Comparison of ENCODE assay signal across 17 cellular contexts in the genomic region with DNA sequence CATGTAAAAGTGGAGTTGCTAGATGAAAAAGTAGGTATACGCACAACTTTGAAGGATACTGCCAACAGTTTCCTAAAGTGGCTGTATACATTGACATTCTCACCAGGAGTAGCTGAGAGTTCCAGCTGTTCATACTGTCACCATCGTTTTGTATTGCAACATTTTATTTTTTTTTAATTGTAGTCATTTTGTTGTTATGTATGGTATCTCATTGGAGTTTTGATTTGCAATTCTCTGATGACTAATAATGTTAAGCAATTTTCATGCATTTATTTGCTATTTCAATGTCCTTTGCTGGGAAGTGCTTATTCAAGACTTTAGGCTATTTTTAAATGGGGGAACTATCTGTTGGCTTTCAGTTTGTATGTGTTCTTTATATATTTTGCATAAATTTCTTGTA.
A peak's percentile ranks its signal among the peaks of the same experiment; 100 is the strongest.
DNase-seq lines count a peak whose midpoint lies in the region; ATAC-seq, FAIRE-seq and TF ChIP-seq lines count a peak whose summit lies in the region.
"Had no signal": no experiment of that assay in that cellular context is flagged by ENCODE, and none has a peak within 500 bp of the region (broad histone marks: within the 10 kb centered on the region; RNA-seq: fewer than 3 reads in every experiment).

No MANE protein-coding gene starts in this region.

- WGBS in A549 (ENCODE audit: missing lambda C conversion rate): 63% methylated on average over 2 of the region's 2 CpGs

- CTCF ChIA-PET in A549 (lab: Yijun Ruan, JAX): interaction anchor here (0.9 to 1.3 kb wide), 2 partner anchors 272 to 273 kb away, joined by 3 read pairs; no protein-coding TSS in a partner anchor

- ATAC-seq in A549: no peak
- ATAC-seq: mucosa of descending colon, right cardiac atrium had no signal

- FAIRE-seq in A549 (lab: Jason Lieb, UNC): peak; percentile 32

- H3K4me3 ChIP-seq in A549 (no peak overlapping the region), fibroblast of the aortic adventitia (ENCODE audit: low read depth, low read length) (no peak overlapping the region)
- H3K4me3 ChIP-seq: left ventricle myocardium inferior, mucosa of descending colon had no signal

- no peak for TF ChIP-seq RAD21 in A549 (conservative IDR thresholded peaks at IDR 0.05 in 1 of 2, IDR thresholded peaks at IDR 0.05 in 1 of 2)

- no peak for TF ChIP-seq POLR2A in A549 (IDR thresholded peaks at IDR 0.05; ENCODE audit: low read length)

- POLR2A ChIA-PET in A549 (lab: Yijun Ruan, JAX): no interaction called here

- H3K9me3 ChIP-seq in A549: no peaks in the 10 kb centered on the region
- H3K9me3 ChIP-seq: left ventricle myocardium inferior, mucosa of descending colon had no signal

- H3K4me2 ChIP-seq in A549: peak overlapping the region; percentile 1; the same call in 1 of the 3 replicates
- H3K4me2 ChIP-seq: KMS-11 had no signal

- no peak overlapping the region for H3K27ac ChIP-seq in A549
- H3K27ac ChIP-seq: KMS-11, left ventricle myocardium inferior had no signal

- TF ChIP-seq CTCF in A549 (IDR thresholded peaks at IDR 0.05) (no peak), fibroblast of the aortic adventitia (IDR thresholded peaks at IDR 0.05; ENCODE audit: insufficient read depth, low read length) (no peak)

- no peak for DNase-seq in A549 (ENCODE audit: low read depth in 1 of 2, low spot score in 1 of 2)
- DNase-seq in ELR (ENCODE audit: low read depth): peak; percentile 72
- peak; percentile 84 for DNase-seq in amniotic epithelial cell (ENCODE audit: low read depth)
- peak; percentile 80 for DNase-seq in fibroblast of the aortic adventitia (ENCODE audit: low read depth)
- no peak for DNase-seq in GOT3 (lab: John Stamatoyannopoulos, UW)
- DNase-seq in NCI-H1417 treated with DMSO at 0.1 percent for 48 hours (lab: John Stamatoyannopoulos, UW): no peak
- no peak for DNase-seq in amniotic stem cell (lab: John Stamatoyannopoulos, UW)
- DNase-seq in D341Med (ENCODE audit: low spot score): no peak
- DNase-seq: activated CD4-positive, alpha-beta T cell treated with anti-CD3 and anti-CD28 coated beads, Interleukin-2, amount 10 ng/mL, durations not matched to agents 7 days and 5 days; activated CD8-positive, alpha-beta memory T cell treated with anti-CD3 and anti-CD28 coated beads, Interleukin-2, amount 50 U/mL, for 48 hours; activated gamma-delta T cell treated with Interleukin-2 at 50 U/mL for 16 hours; left ventricle myocardium inferior; mucosa of descending colon; NCI-H146; NCI-H82; right cardiac atrium had no signal

- H3K4me1 ChIP-seq in A549: peaks cover 17% of the 10 kb centered on the region; the same call in 2 of the 3 replicates

- no peak for TF ChIP-seq EP300 in A549 (IDR thresholded peaks at IDR 0.05)

TF ChIP-seq in A549, 52 proteins besides CTCF, POLR2A, EP300 and RAD21:
- no peak for TF ChIP-seq EHMT2 (IDR thresholded peaks at IDR 0.05; ENCODE audit: low read depth)
- TF ChIP-seq JUN (IDR thresholded peaks at IDR 0.05): no peak
- peak; percentile 42 to 51; a peak in 2 of 4 replicates for TF ChIP-seq CEBPB (IDR thresholded peaks at IDR 0.05)
- no peak for TF ChIP-seq ZC3H11A (IDR thresholded peaks at IDR 0.05)
- no peak for TF ChIP-seq HOXB5 (CRISPR knock-in tag; IDR thresholded peaks at IDR 0.05)
- TF ChIP-seq PHF8 (IDR thresholded peaks at IDR 0.05; ENCODE audit: borderline replicate concordance, low read depth): no peak
- TF ChIP-seq JUNB (IDR thresholded peaks at IDR 0.05): peak; percentile 50; the same call in 1 of the 2 replicates
- TF ChIP-seq HMGXB4 (CRISPR knock-in tag; IDR thresholded peaks at IDR 0.05; ENCODE audit: borderline replicate concordance): no peak
- TF ChIP-seq FOSL2 (IDR thresholded peaks at IDR 0.05): no peak
- peak; percentile 58 for TF ChIP-seq FOSL2 (CRISPR knock-in tag; IDR thresholded peaks at IDR 0.05)
- TF ChIP-seq ESRRA (IDR thresholded peaks at IDR 0.05; ENCODE audit: borderline replicate concordance, low read length): no peak
- no peak for TF ChIP-seq HOXA7 (CRISPR knock-in tag; IDR thresholded peaks at IDR 0.05)

Comparison
In these comparisons a context has a peak if more than half of its experiments do, and no peak if none do; other contexts are left out.
1. DNase-seq: peak in ELR (single experiment), amniotic epithelial cell (single experiment) and fibroblast of the aortic adventitia (single experiment); none in A549 (0 of 2), GOT3 (single experiment), NCI-H1417 treated with DMSO at 0.1 percent for 48 hours (single experiment), amniotic stem cell (single experiment) and D341Med (single experiment).